8 cellular contexts compared by ENCODE assay signal in the genomic region with DNA sequence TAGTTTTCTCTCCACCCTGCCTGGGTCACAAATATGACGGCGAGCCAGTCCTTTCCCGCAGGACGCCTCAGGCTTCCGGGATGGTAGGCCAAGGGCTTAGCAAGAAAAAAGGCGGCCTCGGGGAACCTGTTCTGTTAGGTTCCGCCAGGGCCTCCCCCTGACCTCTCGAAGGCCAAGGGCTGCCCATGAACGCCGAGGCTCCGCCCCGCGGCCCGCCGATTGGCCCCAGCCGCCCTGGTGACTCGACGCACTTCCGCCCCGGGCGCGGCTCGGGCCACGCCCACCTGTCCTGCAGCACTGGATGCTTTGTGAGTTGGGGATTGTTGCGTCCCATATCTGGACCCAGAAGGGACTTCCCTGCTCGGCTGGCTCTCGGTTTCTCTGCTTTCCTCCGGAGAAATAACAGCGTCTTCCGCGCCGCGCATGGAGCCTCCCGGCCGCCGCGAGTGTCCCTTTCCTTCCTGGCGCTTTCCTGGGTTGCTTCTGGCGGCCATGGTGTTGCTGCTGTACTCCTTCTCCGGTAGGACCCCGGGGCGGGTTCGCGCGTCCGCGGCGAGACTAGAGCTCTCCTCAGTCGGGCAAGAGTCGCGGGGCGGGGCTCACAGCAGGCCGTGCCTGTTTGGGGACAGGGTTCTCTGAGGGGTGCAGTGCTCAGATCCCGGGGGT. TPM values are rescaled to one million over a fixed set of nuclear protein-coding genes. Genes with fewer than 3 reads are reported as not detected.
A peak's percentile ranks its signal among the peaks of the same experiment; 100 is the strongest.
DNase-seq lines count a peak whose midpoint lies in the region; ATAC-seq and TF ChIP-seq lines count a peak whose summit lies in the region.

TSS of gene CD46 (plus strand) at position 265 of the 666 bp plus-strand sequence. CDS start at position 424, 159 bp downstream.

- in situ Hi-C loops in ACHN (cut with HindIII; ENCODE audit: low pct_ligation_motif_present, low pct_unique_long_range_greater_than_20kb, low sequenced_read_pairs) (no loop called here), mammary epithelial cell (cut with MboI; ENCODE audit: low sequenced_read_pairs in 2 of 2) (no loop called here)

- ATAC-seq in GM18873 (IDR thresholded peaks at IDR 0.05; ENCODE audit: low FRiP score, unreplicated experiment) = peak; percentile 85
- ATAC-seq in HG03139 (IDR thresholded peaks at IDR 0.05; ENCODE audit: unreplicated experiment) = peak; percentile 97

- H3K4me2 ChIP-seq in mammary epithelial cell (ENCODE audit: insufficient read depth, low read depth, low read length) (peak within 1 kb of the TSS; percentile 87), smooth muscle cell (peak within 1 kb of the TSS; percentile 98)

- H4K20me1 ChIP-seq in mammary epithelial cell (ENCODE audit: insufficient read depth, low read length) (no peaks in the 10 kb centered on the region), smooth muscle cell (ENCODE audit: low read depth) (peaks cover 46% of the 10 kb centered on the region)

- CTCF ChIA-PET in mammary epithelial cell (lab: Charles Lee; ENCODE audit: low non-redundant PET) = no interaction called here

- H3F3A ChIP-seq in smooth muscle cell (ENCODE audit: low read depth) = no peaks in the 10 kb centered on the region

- peak within 1 kb of the TSS; percentile 88 for H2AFZ ChIP-seq in mammary epithelial cell (ENCODE audit: low read depth, low read length)
- H2AFZ ChIP-seq in smooth muscle cell (ENCODE audit: low read depth) = peak within 1 kb of the TSS; percentile 79

- TF ChIP-seq CTCF in WERI-Rb-1 (IDR thresholded peaks at IDR 0.05; ENCODE audit: low read depth, low read length) (no peak), mammary epithelial cell (conservative IDR thresholded peaks at IDR 0.05 in 1 of 2, IDR thresholded peaks at IDR 0.05 in 1 of 2; ENCODE audit: extremely low read depth in 1 of 2, insufficient read depth in 1 of 2, low read depth in 1 of 2, low read length in 2 of 2) (no peak), smooth muscle cell (IDR thresholded peaks at IDR 0.05; ENCODE audit: borderline replicate concordance, insufficient read depth, poor library complexity, severe bottlenecking) (no peak)

- DNase-seq in ACHN (peak; percentile 99), NCI-H2227 (lab: John Stamatoyannopoulos, UW; ENCODE audit: unreplicated experiment) (peak; percentile 97), WERI-Rb-1 (peak; percentile 100), mammary epithelial cell (peak; percentile 97), iPS-NIHi11 (ENCODE audit: low spot score) (peak; percentile 94), smooth muscle cell (lab: John Stamatoyannopoulos, UW; ENCODE audit: unreplicated experiment) (peak; percentile 73)

- peaks cover 57% of the 10 kb centered on the region for H3K79me2 ChIP-seq in mammary epithelial cell (ENCODE audit: insufficient read depth, low read length)
- H3K79me2 ChIP-seq in smooth muscle cell (ENCODE audit: low read depth) = peaks cover 46% of the 10 kb centered on the region

- H3K4me3 ChIP-seq in WERI-Rb-1 (ENCODE audit: low read depth, low read length) (peak within 1 kb of the TSS; percentile 50), mammary epithelial cell (replicated peaks in 1 of 3; ENCODE audit: insufficient read depth in 1 of 3, low read depth in 2 of 3, low read length in 3 of 3) (peak within 1 kb of the TSS; percentile 63 to 85 (median 70)), smooth muscle cell (peak within 1 kb of the TSS; percentile 86)

- H3K9ac ChIP-seq in mammary epithelial cell (ENCODE audit: insufficient read depth, low read length) = peak within 1 kb of the TSS; percentile 90
- H3K9ac ChIP-seq in smooth muscle cell (ENCODE audit: low read depth) = peak within 1 kb of the TSS; percentile 64

- H3K36me3 ChIP-seq in WERI-Rb-1 (peaks cover 5% of the 10 kb centered on the region), mammary epithelial cell (ENCODE audit: insufficient read depth, low read length) (no peaks in the 10 kb centered on the region), smooth muscle cell (ENCODE audit: low read depth) (no peaks in the 10 kb centered on the region)

- intact Hi-C loops in mammary epithelial cell (cut with micrococcal nuclease) = loop anchor here (1.0 to 5.0 kb wide), 3 partner anchors 35 to 45 kb away; no protein-coding TSS in a partner anchor

- H3K4me1 ChIP-seq in mammary epithelial cell (ENCODE audit: insufficient read depth, low read length) (peaks cover 49% of the 10 kb centered on the region), smooth muscle cell (ENCODE audit: low read depth) (peaks cover 22% of the 10 kb centered on the region)

- dilution Hi-C loops in mammary epithelial cell (cut with HindIII; ENCODE audit: low sequenced_read_pairs) = loop anchor here (5.0 kb wide), 1 partner anchor 50 kb away; no protein-coding TSS in a partner anchor

- no TSS peak for BruUV-seq in mammary epithelial cell (replicated peaks; lab: Mats Ljungman, UMichigan)

- H3K27ac ChIP-seq in WERI-Rb-1 (peak within 1 kb of the TSS; percentile 83), mammary epithelial cell (ENCODE audit: insufficient read depth, low read depth, low read length) (peak within 1 kb of the TSS; percentile 85), smooth muscle cell (ENCODE audit: low read depth) (peak within 1 kb of the TSS; percentile 77)

- 3% methylated on average over 17 of the region's 55 CpGs for WGBS in mammary epithelial cell (ENCODE audit: low coverage, missing lambda C conversion rate)
- 1% methylated on average over 53 of the region's 55 CpGs for WGBS in smooth muscle cell (ENCODE audit: low lambda C conversion rate)

- no peaks in the 10 kb centered on the region for H3K9me3 ChIP-seq in WERI-Rb-1 (ENCODE audit: severe bottlenecking)
- no peaks in the 10 kb centered on the region for H3K9me3 ChIP-seq in mammary epithelial cell (replicated peaks; ENCODE audit: insufficient read depth, low read length)
- H3K9me3 ChIP-seq in smooth muscle cell (replicated peaks; ENCODE audit: low read depth) = no peaks in the 10 kb centered on the region

- H3K27me3 ChIP-seq in WERI-Rb-1 (ENCODE audit: insufficient read depth, low read depth, severe bottlenecking) (no peaks in the 10 kb centered on the region), mammary epithelial cell (ENCODE audit: insufficient read depth, low read length) (no peaks in the 10 kb centered on the region), smooth muscle cell (ENCODE audit: low read depth) (no peaks in the 10 kb centered on the region)

RNA-seq across cellular contexts. Expression of gene CD46, which starts in this region (rescaled TPM):
- total RNA-seq in mammary epithelial cell (100 to 1,000 TPM; 158 to 159 TPM), smooth muscle cell (234 and 243 TPM in 2 replicates)
- polyA plus RNA-seq in mammary epithelial cell (85.1 TPM), smooth muscle cell (117 and 126 TPM in 2 replicates)
- polyA minus RNA-seq in mammary epithelial cell = 71.8 TPM

Comparison
In these comparisons a context has a peak if more than half of its experiments do, and no peak if none do; other contexts are left out.
1. Peak in every context shown above with its lines: DNase-seq, ATAC-seq, H3K4me3 ChIP-seq and H3K27ac ChIP-seq.